In the genomic region with DNA sequence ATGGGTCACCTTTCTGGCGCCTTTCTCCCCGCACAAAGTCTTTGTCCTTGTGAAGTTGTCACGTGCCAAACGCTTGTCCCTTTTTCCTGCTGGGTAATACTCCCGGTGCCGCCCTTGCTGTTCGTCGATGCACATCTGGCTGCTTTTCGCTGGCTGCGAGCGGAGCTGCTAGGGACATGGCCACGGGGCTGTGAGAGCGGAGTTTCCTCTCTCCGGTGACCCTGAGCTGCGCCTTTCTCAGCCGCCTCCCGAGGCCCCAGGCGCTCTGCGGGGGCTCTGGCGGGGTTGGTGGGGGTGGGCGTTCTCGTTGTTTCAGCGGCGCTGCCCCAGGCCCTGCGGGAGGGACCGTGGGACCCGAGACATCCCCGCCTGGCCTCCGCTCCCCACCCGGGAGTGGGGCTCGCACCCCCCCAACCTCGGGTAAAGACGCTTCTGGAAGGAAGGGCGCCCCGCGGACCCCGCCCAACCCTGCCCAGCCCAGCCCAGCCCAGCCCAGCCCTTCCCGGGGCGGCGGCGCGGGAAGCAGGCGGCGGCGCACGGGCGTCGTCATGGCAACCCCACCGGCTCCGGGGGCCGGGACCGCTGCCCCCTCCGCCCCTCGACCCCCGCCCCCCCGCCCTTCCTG, we compare ENCODE assay signal across 10 cellular contexts. TPM values are rescaled to one million over a fixed set of nuclear protein-coding genes. Genes with fewer than 3 reads are reported as not detected.
DNase-seq lines count a peak whose midpoint lies in the region; ATAC-seq, FAIRE-seq and TF ChIP-seq lines count a peak whose summit lies in the region.
"Had no signal": no experiment of that assay in that cellular context is flagged by ENCODE, and none has a peak within 500 bp of the region (broad histone marks: within the 10 kb centered on the region; RNA-seq: fewer than 3 reads in every experiment).

No MANE protein-coding gene starts in this region.

- H3K27me3 Mint-ChIP-seq in activated naive CD8-positive, alpha-beta T cell treated with anti-CD3 and anti-CD28 coated beads, Interleukin-2, amount 10 ng/mL, durations not matched to agents 7 days and 5 days = peaks cover 46% of the 10 kb centered on the region

- no peak for TF ChIP-seq POLR2A in vagina (IDR thresholded peaks at IDR 0.05)

- H3K27ac ChIP-seq in kidney (ENCODE audit: low read depth in 2 of 2, low read length in 2 of 2) (no peak overlapping the region), vagina (no peak overlapping the region), brain microvascular endothelial cell (no peak overlapping the region)

- peaks cover 6% of the 10 kb centered on the region for H3K36me3 Mint-ChIP-seq in activated naive CD8-positive, alpha-beta T cell treated with anti-CD3 and anti-CD28 coated beads, Interleukin-2, amount 10 ng/mL, durations not matched to agents 7 days and 5 days

- H3K4me1 Mint-ChIP-seq in activated naive CD8-positive, alpha-beta T cell treated with anti-CD3 and anti-CD28 coated beads, Interleukin-2, amount 10 ng/mL, durations not matched to agents 7 days and 5 days = peaks cover 14% of the 10 kb centered on the region

- TF ChIP-seq CTCF in kidney (IDR thresholded peaks at IDR 0.05; ENCODE audit: borderline replicate concordance, extremely low read depth, insufficient read depth) = no peak
- TF ChIP-seq CTCF in vagina (IDR thresholded peaks at IDR 0.05) = no peak
- TF ChIP-seq CTCF in brain microvascular endothelial cell (IDR thresholded peaks at IDR 0.05; ENCODE audit: low read depth, low read length, missing control alignments) = no peak

- intact Hi-C loops in left cardiac atrium (cut with DNase I) (no loop called here), Right ventricle myocardium inferior (cut with DNase I) (no loop called here), kidney (cut with DNase I) (no loop called here), vagina (cut with DNase I) (loop anchor here (10.0 kb wide), 1 partner anchor 191 kb away; no protein-coding TSS in a partner anchor)

- no peaks in the 10 kb centered on the region for H3K9me3 Mint-ChIP-seq in activated naive CD8-positive, alpha-beta T cell treated with anti-CD3 and anti-CD28 coated beads, Interleukin-2, amount 10 ng/mL, durations not matched to agents 7 days and 5 days

- H3K9ac ChIP-seq in kidney (ENCODE audit: low read length in 2 of 2) = no peak overlapping the region

- H3K36me3 ChIP-seq in kidney (ENCODE audit: control insufficient read depth in 1 of 2, insufficient read depth in 2 of 2, low read length in 2 of 2) (peaks cover 0 to 3% of the 10 kb centered on the region in 2 donors), vagina (peaks cover 0 to 12% of the 10 kb centered on the region in 2 donors), brain microvascular endothelial cell (replicated peaks) (peaks cover 16% of the 10 kb centered on the region)

- H3K27ac Mint-ChIP-seq in activated naive CD8-positive, alpha-beta T cell treated with anti-CD3 and anti-CD28 coated beads, Interleukin-2, amount 10 ng/mL, durations not matched to agents 7 days and 5 days = no peak overlapping the region

- H3K4me1 ChIP-seq in kidney (ENCODE audit: control insufficient read depth in 1 of 2, insufficient read depth in 1 of 2, low read depth in 1 of 2, low read length in 2 of 2) (peaks cover 4 to 10% of the 10 kb centered on the region in 2 donors), vagina (peaks cover 31% of the 10 kb centered on the region)

- no peaks in the 10 kb centered on the region for H3K27me3 ChIP-seq in vagina
- H3K27me3 ChIP-seq in brain microvascular endothelial cell (replicated peaks) = peaks cover 15% of the 10 kb centered on the region

- no peak overlapping the region for H3K4me3 ChIP-seq in kidney (ENCODE audit: low read length in 2 of 2)
- H3K4me3 ChIP-seq in vagina = peak overlapping the region; percentile 29 to 47
- H3K4me3 ChIP-seq in brain microvascular endothelial cell (ENCODE audit: low read depth, low read length) = no peak overlapping the region

- DNase-seq in left cardiac atrium = no peak
- DNase-seq in Right ventricle myocardium inferior (ENCODE audit: missing footprints) = no peak
- DNase-seq in activated naive CD8-positive, alpha-beta T cell treated with anti-CD3 and anti-CD28 coated beads, Interleukin-2, amount 10 ng/mL, durations not matched to agents 7 days and 5 days = no peak
- DNase-seq in kidney = peak; percentile 70
- DNase-seq in vagina (ENCODE audit: extremely low spot score in 2 of 2) = no peak
- DNase-seq in effector CD4-positive, alpha-beta T cell = no peak
- DNase-seq in brain microvascular endothelial cell = no peak
- no peak for DNase-seq in NOMO-1 treated with dmso at 0.1 percent for 144 hours (lab: John Stamatoyannopoulos, UW; ENCODE audit: unreplicated experiment)
- DNase-seq: NCI-H2081 treated with DMSO at 0.1 percent for 48 hours, small intestine had no signal

- no peak for FAIRE-seq in kidney (lab: Jason Lieb, UNC)
- FAIRE-seq: small intestine had no signal

- no peaks in the 10 kb centered on the region for H3K9me3 ChIP-seq in kidney (ENCODE audit: control insufficient read depth in 1 of 2, low read length in 2 of 2)
- no peaks in the 10 kb centered on the region for H3K9me3 ChIP-seq in vagina

- in situ Hi-C loops in brain microvascular endothelial cell (cut with HindIII; ENCODE audit: low pct_ligation_motif_present, low sequenced_read_pairs) = loop anchor here (25.0 kb wide), 1 partner anchor 108 kb away; no protein-coding TSS in a partner anchor

- POLR2A ChIA-PET in activated naive CD8-positive, alpha-beta T cell treated with anti-CD3 and anti-CD28 coated beads, Interleukin-2, amount 10 ng/mL, durations not matched to agents 7 days and 5 days (lab: Charles Lee) = interaction anchor here (1.1 to 1.7 kb wide), 4 partner anchors 12 to 24 kb away, joined by 3 to 15 read pairs (median 6); partner anchors contain the start of gene CHMP6

- H3K4me3 Mint-ChIP-seq in activated naive CD8-positive, alpha-beta T cell treated with anti-CD3 and anti-CD28 coated beads, Interleukin-2, amount 10 ng/mL, durations not matched to agents 7 days and 5 days = peak overlapping the region; percentile 47

- peak; percentile 9 to 13 for ATAC-seq in left cardiac atrium
- ATAC-seq in Right ventricle myocardium inferior = no peak
- peak; percentile 24 for ATAC-seq in activated naive CD8-positive, alpha-beta T cell treated with anti-CD3 and anti-CD28 coated beads, Interleukin-2, amount 10 ng/mL, durations not matched to agents 7 days and 5 days (ENCODE audit: low read depth)

RNA-seq across cellular contexts. Expression of gene CHMP6, which starts 12.2 kb away (rescaled TPM):
- total RNA-seq in left cardiac atrium (10 to 100 TPM; 17.4 to 19.1 TPM), Right ventricle myocardium inferior (19.0 TPM), kidney (28.0 TPM), vagina (31.7 TPM)
- 10 to 100 TPM; 32.5 to 33.0 TPM for total RNA-seq in activated naive CD8-positive, alpha-beta T cell treated with anti-CD3 and anti-CD28 coated beads, Interleukin-2, amount 10 ng/mL, durations not matched to agents 7 days and 5 days
- polyA plus RNA-seq in kidney (ENCODE audit: insufficient read depth, low read depth, low replicate concordance) = 34.1 TPM

RNA-seq across cellular contexts. Expression of gene BAIAP2, which starts 31.1 kb away (rescaled TPM):
- total RNA-seq in left cardiac atrium (10 to 100 TPM; 32.8 to 38.0 TPM), Right ventricle myocardium inferior (32.1 TPM), kidney (45.8 TPM), vagina (113 TPM)
- 1 to 10 TPM; 7.4 to 7.5 TPM for total RNA-seq in activated naive CD8-positive, alpha-beta T cell treated with anti-CD3 and anti-CD28 coated beads, Interleukin-2, amount 10 ng/mL, durations not matched to agents 7 days and 5 days
- 44.5 TPM for polyA plus RNA-seq in kidney (ENCODE audit: insufficient read depth, low read depth, low replicate concordance)

Comparison
In these comparisons a context has a peak if more than half of its experiments do, and no peak if none do; other contexts are left out.
1. H3K4me3 ChIP-seq: peak in vagina (2 of 2); none in kidney (0 of 2) and brain microvascular endothelial cell (single experiment).